ENCODE assay signal across 8 cellular contexts in genomic region chr11:27700351-27701261, GRCh38. TPM values are rescaled to one million over a fixed set of nuclear protein-coding genes. Genes with fewer than 3 reads are reported as not detected.
DNase-seq lines count a peak whose midpoint lies in the region; ATAC-seq and TF ChIP-seq lines count a peak whose summit lies in the region.

Gene BDNF, minus strand, starts transcription at chr11:27700455. Its CDS starts 41,891 bp downstream, at chr11:27658564.

- TF ChIP-seq CTCF in WI38 (IDR thresholded peaks at IDR 0.05; ENCODE audit: low read depth, low read length): no peak
- no peak for TF ChIP-seq CTCF in fibroblast of the aortic adventitia (IDR thresholded peaks at IDR 0.05; ENCODE audit: insufficient read depth, low read length)

- peaks cover 44% of the 10 kb centered on the region for H3K27me3 ChIP-seq in neuron (ENCODE audit: insufficient read depth, low read length)

- H3K4me1 ChIP-seq in neuron (ENCODE audit: insufficient read depth, low read length): peaks cover 24% of the 10 kb centered on the region

- H3K36me3 ChIP-seq in neuron (ENCODE audit: insufficient read depth, low read length): no peaks in the 10 kb centered on the region

- peak within 1 kb of the TSS; percentile 83 for H2AFZ ChIP-seq in neuron (ENCODE audit: low read depth, low read length)

- DNase-seq in DMS79 treated with DMSO at 0.1 percent for 48 hours (lab: John Stamatoyannopoulos, UW): peak; percentile 18
- DNase-seq in DMS79 (lab: John Stamatoyannopoulos, UW): no peak
- peak; percentile 55 for DNase-seq in fibroblast of the aortic adventitia (ENCODE audit: low read depth)
- DNase-seq in NCI-H128 (lab: John Stamatoyannopoulos, UW; ENCODE audit: unreplicated experiment): no peak
- DNase-seq in CD1c-positive myeloid dendritic cell (ENCODE audit: extremely low spot score): no peak

- ATAC-seq in HG02798 (IDR thresholded peaks at IDR 0.05; ENCODE audit: poor library complexity, unreplicated experiment): peak; percentile 30

- H3K9me3 ChIP-seq in neuron (ENCODE audit: low read length): no peaks in the 10 kb centered on the region

- H3K4me3 ChIP-seq in WI38 (ENCODE audit: low read depth, low read length) (peak within 1 kb of the TSS; percentile 97), fibroblast of the aortic adventitia (ENCODE audit: low read depth, low read length) (peak within 1 kb of the TSS; percentile 94), neuron (ENCODE audit: low read length) (peak within 1 kb of the TSS; percentile 41)

RNA-seq across cellular contexts. Expression of gene BDNF, which starts in this region (rescaled TPM):
- total RNA-seq in fibroblast of the aortic adventitia (ENCODE audit: low replicate concordance): 2.0 and 8.1 TPM in 2 replicates

Comparison
In these comparisons a context has a peak if more than half of its experiments do, and no peak if none do; other contexts are left out.
1. DNase-seq: peak in DMS79 treated with DMSO at 0.1 percent for 48 hours (single experiment) and fibroblast of the aortic adventitia (single experiment); none in DMS79 (single experiment), NCI-H128 (single experiment) and CD1c-positive myeloid dendritic cell (single experiment).
2. H3K4me3 ChIP-seq: peak in every context shown above with its lines; median percentile 97 in WI38; 94 in fibroblast of the aortic adventitia; 41 in neuron.